In the genomic region with DNA sequence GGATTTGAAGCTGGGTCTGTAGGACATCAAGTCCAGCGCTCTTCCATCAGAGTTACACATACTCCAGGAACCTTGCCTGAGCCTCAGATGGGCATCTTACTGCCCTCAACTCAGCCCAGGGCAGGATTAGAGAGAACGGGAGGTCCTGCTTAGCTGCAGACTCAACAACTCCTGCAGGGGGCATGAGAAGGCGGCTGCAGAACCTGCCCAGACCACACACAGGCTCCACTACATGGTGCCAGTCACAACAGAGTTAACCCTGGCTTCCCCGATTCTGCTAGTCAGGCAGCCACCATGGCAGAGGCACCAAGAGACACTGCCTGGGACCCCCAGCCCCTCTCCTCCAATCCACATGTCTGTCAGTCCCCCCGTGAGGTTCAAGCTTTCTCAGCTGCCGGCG, we compare ENCODE assay signal across 13 cellular contexts. TPM values are rescaled to one million over a fixed set of nuclear protein-coding genes. Genes with fewer than 3 reads are reported as not detected.
A peak's percentile ranks its signal among the peaks of the same experiment; 100 is the strongest.
DNase-seq lines count a peak whose midpoint lies in the region; ATAC-seq and TF ChIP-seq lines count a peak whose summit lies in the region.
"Had no signal": no experiment of that assay in that cellular context is flagged by ENCODE, and none has a peak within 500 bp of the region (broad histone marks: within the 10 kb centered on the region; RNA-seq: fewer than 3 reads in every experiment).

No MANE protein-coding gene starts in this region.

- DNase-seq in BJ (ENCODE audit: low read depth) (no peak), GM13976 (ENCODE audit: low spot score) (peak; percentile 52), SJCRH30 (peak; percentile 18 to 25), hepatic stellate cell (ENCODE audit: low spot score) (peak; percentile 44), NCI-H1417 (lab: John Stamatoyannopoulos, UW) (no peak), NCI-H2029 (lab: John Stamatoyannopoulos, UW) (no peak), suprapubic skin (ENCODE audit: low spot score in 2 of 2) (no peak)
- DNase-seq: NCI-H146; SHP77 treated with DMSO at 0.1 percent for 48 hours; stimulated activated CD4-positive, alpha-beta T cell treated with anti-CD3 and anti-CD28 coated beads, Interleukin-15, amount 100 ng/mL, for 24 hours; stomach had no signal

- no peak for TF ChIP-seq POLR2A in suprapubic skin (IDR thresholded peaks at IDR 0.05)

- in situ Hi-C loops in GM13976 (cut with MboI; ENCODE audit: low sequenced_read_pairs, unreplicated experiment), result no loop called here

- H3K36me3 ChIP-seq in BJ (ENCODE audit: control insufficient read depth, insufficient read depth, low read length) (no peaks in the 10 kb centered on the region), SJCRH30 (no peaks in the 10 kb centered on the region), suprapubic skin (no peaks in the 10 kb centered on the region)
- H3K36me3 ChIP-seq: stomach had no signal

- CTCF ChIA-PET in BJ (lab: Yijun Ruan, JAX), result interaction anchor here (0.6 to 1.8 kb wide), 4 partner anchors 9 to 75 kb away, joined by 3 to 4 read pairs (median 3); no protein-coding TSS in a partner anchor

- no peaks in the 10 kb centered on the region for H3K4me1 ChIP-seq in SJCRH30
- no peaks in the 10 kb centered on the region for H3K4me1 ChIP-seq in suprapubic skin
- H3K4me1 ChIP-seq: stomach had no signal

- TF ChIP-seq CTCF in BJ (IDR thresholded peaks at IDR 0.05; ENCODE audit: insufficient read depth, low read depth, low read length) (peak; percentile 36; the same call in 1 of the 2 replicates), GM13976 (IDR thresholded peaks at IDR 0.05; ENCODE audit: borderline replicate concordance, control extremely low read depth, extremely low read depth, insufficient read depth, missing control alignments) (no peak), suprapubic skin (IDR thresholded peaks at IDR 0.05) (no peak)

- no peak for ATAC-seq in HG03442 (IDR thresholded peaks at IDR 0.05; ENCODE audit: unreplicated experiment)

- H3K9me3 ChIP-seq in SJCRH30 (replicated peaks) (no peaks in the 10 kb centered on the region), suprapubic skin (no peaks in the 10 kb centered on the region)
- H3K9me3 ChIP-seq: stomach had no signal

- POLR2A ChIA-PET in BJ (lab: Charles Lee), result no interaction called here

- 33% methylated on average over 6 of the region's 7 CpGs for WGBS in suprapubic skin

- H3K27me3 ChIP-seq in BJ (ENCODE audit: control insufficient read depth, insufficient read depth, low read length), result peaks cover 7% of the 10 kb centered on the region
- peaks cover 4% of the 10 kb centered on the region; the same call in 1 of the 2 replicates for H3K27me3 ChIP-seq in SJCRH30
- H3K27me3 ChIP-seq in suprapubic skin, result peaks cover 17% of the 10 kb centered on the region

- TF ChIP-seq EP300 in suprapubic skin (IDR thresholded peaks at IDR 0.05), result no peak

- H3K27ac ChIP-seq in SJCRH30 (no peak overlapping the region), suprapubic skin (no peak overlapping the region)
- H3K27ac ChIP-seq: stomach had no signal

- H3K4me3 ChIP-seq in BJ (ENCODE audit: low read depth, low read length), result no peak overlapping the region
- no peak overlapping the region for H3K4me3 ChIP-seq in SJCRH30
- no peak overlapping the region for H3K4me3 ChIP-seq in suprapubic skin
- H3K4me3 ChIP-seq: stomach had no signal

RNA-seq across cellular contexts. Expression of a gene that starts 23.9 kb away (rescaled TPM):
- polyA plus RNA-seq in BJ (2011; rRNA removed), result 0.02 and 0.04 TPM in 2 replicates
- 0.10 TPM in 1 of 2 replicates, not detected in the other for polyA minus RNA-seq in BJ (2011; rRNA and poly(A)+ RNA removed)
- total RNA-seq in SJCRH30 (2014; rRNA removed; shearing (Covaris generic)), result not detected in 2 replicates
- total RNA-seq in suprapubic skin, result not detected
- total RNA-seq: glomerular endothelial cell had no signal

Comparison
In these comparisons a context has a peak if more than half of its experiments do, and no peak if none do; other contexts are left out.
1. DNase-seq: peak in GM13976 (single experiment), SJCRH30 (2 of 2) and hepatic stellate cell (single experiment); none in BJ (single experiment), NCI-H1417 (0 of 3), NCI-H2029 (single experiment) and suprapubic skin (0 of 2).